In the genomic region with DNA sequence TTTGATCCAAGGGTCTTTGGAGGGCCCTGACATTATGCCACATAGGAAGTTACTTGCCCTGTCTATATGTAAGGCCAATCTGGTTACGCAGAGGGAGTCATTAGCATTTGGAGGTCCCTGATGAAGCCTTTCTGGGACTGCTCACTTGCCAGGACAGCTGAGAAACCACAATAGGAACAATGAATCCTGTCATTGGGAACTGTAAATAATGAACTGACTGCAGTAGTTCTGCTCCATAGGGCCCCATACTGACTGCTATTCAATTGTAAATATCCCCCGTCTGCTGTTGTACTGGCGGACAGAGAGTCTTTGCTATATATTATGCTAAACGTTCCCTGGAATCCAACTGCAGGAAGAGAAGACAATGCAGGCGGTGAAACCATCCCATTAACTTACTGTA, we compare ENCODE assay signal across 21 cellular contexts.
"Had no signal": no experiment of that assay in that cellular context is flagged by ENCODE, and none has a peak within 500 bp of the region (broad histone marks: within the 10 kb centered on the region; RNA-seq: fewer than 3 reads in every experiment).

No MANE protein-coding gene starts in this region.

- H3K4me1 ChIP-seq: adrenal gland, esophagus muscularis mucosa, parathyroid adenoma, thyroid gland, upper lobe of right lung had no signal

- H3K4me3 ChIP-seq: adrenal gland, dorsolateral prefrontal cortex, esophagus muscularis mucosa, thyroid gland, upper lobe of right lung had no signal

- ATAC-seq: activated T-cell treated with anti-CD3 and anti-CD28 coated beads, Interleukin-2, amount 50 U/mL, for 4 hours; effector memory CD8-positive, alpha-beta T cell; left ventricle myocardium superior; natural killer cell treated with Interleukin-12 subunit alpha and Interleukin-12 subunit beta and Interleukin-15 and Interleukin-18, amount 100 ng/mL, for 72 hours; right cardiac atrium; stimulated activated naive CD8-positive, alpha-beta T cell treated with anti-CD3 and anti-CD28 coated beads, Interleukin-15, Interleukin-2, amounts not matched to agents 100 U/mL and 50 U/mL, for 24 hours; upper lobe of right lung had no signal

- H2AFZ ChIP-seq: parathyroid adenoma had no signal

- H3K36me3 ChIP-seq: adrenal gland, esophagus muscularis mucosa, thyroid gland, upper lobe of right lung had no signal

- H3K79me2 ChIP-seq: parathyroid adenoma had no signal

- DNase-seq: activated CD4-positive, alpha-beta T cell treated with anti-CD3 and anti-CD28 coated beads, Interleukin-2, amount 50 U/mL, for 4 hours; activated CD8-positive, alpha-beta memory T cell treated with anti-CD3 and anti-CD28 coated beads, Interleukin-2, amount 50 U/mL, for 48 hours; activated naive CD4-positive, alpha-beta T cell; activated T-cell treated with anti-CD3 and anti-CD28 coated beads, Interleukin-2, amount 50 U/mL, for 4 hours; adrenal gland; dorsolateral prefrontal cortex; effector memory CD8-positive, alpha-beta T cell; glutamatergic neuron; hippocampal formation; left ventricle myocardium superior; mammary epithelial cell; nucleus accumbens; right cardiac atrium; stimulated activated CD4-positive, alpha-beta T cell treated with anti-CD3 and anti-CD28 coated beads, Interleukin-12 subunit alpha, Interleukin-12 subunit beta, amount 100 ng/mL, for 4 hours; stimulated activated CD4-positive, alpha-beta T cell treated with anti-CD3 and anti-CD28 coated beads, Interleukin-4, amount 100 ng/mL, for 4 hours; stimulated activated naive CD8-positive, alpha-beta T cell treated with anti-CD3 and anti-CD28 coated beads, Interleukin-15, Interleukin-2, amounts not matched to agents 100 U/mL and 50 U/mL, for 24 hours; thyroid gland; upper lobe of right lung had no signal

- H3K9ac ChIP-seq: parathyroid adenoma had no signal

- H3K27ac ChIP-seq: adrenal gland, dorsolateral prefrontal cortex, esophagus muscularis mucosa, parathyroid adenoma, thyroid gland, upper lobe of right lung had no signal

- H3K27me3 ChIP-seq: adrenal gland, esophagus muscularis mucosa, thyroid gland, upper lobe of right lung had no signal

- H3K9me3 ChIP-seq: adrenal gland, esophagus muscularis mucosa, thyroid gland, upper lobe of right lung had no signal
